ENCODE assay signal across 3 cellular contexts in the genomic region with DNA sequence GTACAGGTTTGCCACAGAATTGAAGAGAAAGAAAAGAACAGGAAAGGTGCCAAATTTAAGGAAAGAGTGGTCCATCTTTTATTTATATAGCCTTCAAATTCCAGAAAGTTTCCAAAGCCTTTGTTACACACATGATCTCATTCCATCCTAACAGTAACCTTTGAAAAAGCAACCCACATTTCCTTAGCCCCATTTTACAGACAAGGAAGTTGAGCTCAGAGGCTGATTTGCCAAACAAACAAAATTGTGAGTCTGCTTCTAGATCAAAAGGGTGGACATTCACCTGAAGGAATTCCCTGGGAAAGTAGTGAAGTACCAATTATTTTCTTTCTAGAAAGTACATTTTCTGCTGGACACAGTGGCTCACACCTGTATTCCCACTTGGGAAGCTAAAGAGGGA.
TF ChIP-seq lines count a peak whose summit lies in the region.

No MANE protein-coding gene starts in this region.

TF ChIP-seq in HepG2, 621 proteins besides CTCF, POLR2A, EP300 and RAD21:
- peak; percentile 67 for TF ChIP-seq ZNF629 (CRISPR knock-in tag; conservative IDR thresholded peaks at IDR 0.05)
- no peak for TF ChIP-seq ZNF878 (CRISPR knock-in tag; IDR thresholded peaks at IDR 0.05)
- TF ChIP-seq ZSCAN22 (CRISPR knock-in tag; IDR thresholded peaks at IDR 0.05) = no peak

TF ChIP-seq in IMR-90, 13 proteins besides CTCF, POLR2A, EP300 and RAD21:
- TF ChIP-seq MXI1 (IDR thresholded peaks at IDR 0.05; ENCODE audit: borderline replicate concordance, low read depth, low read length) (no peak), NFE2L2 (IDR thresholded peaks at IDR 0.05; ENCODE audit: low read depth, low read length) (no peak), BHLHE40 (IDR thresholded peaks at IDR 0.05; ENCODE audit: low read depth, low read length) (no peak), RFX5 (IDR thresholded peaks at IDR 0.05; ENCODE audit: low read depth, low read length) (no peak), CHD1 (IDR thresholded peaks at IDR 0.05; ENCODE audit: low read depth, low read length) (no peak)
- TF ChIP-seq, protein P1, sequence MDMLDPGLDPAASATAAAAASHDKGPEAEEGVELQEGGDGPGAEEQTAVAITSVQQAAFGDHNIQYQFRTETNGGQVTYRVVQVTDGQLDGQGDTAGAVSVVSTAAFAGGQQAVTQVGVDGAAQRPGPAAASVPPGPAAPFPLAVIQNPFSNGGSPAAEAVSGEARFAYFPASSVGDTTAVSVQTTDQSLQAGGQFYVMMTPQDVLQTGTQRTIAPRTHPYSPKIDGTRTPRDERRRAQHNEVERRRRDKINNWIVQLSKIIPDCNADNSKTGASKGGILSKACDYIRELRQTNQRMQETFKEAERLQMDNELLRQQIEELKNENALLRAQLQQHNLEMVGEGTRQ (IDR thresholded peaks at IDR 0.05; ENCODE audit: low read depth, low read length) = no peak
- TF ChIP-seq, protein P2, sequence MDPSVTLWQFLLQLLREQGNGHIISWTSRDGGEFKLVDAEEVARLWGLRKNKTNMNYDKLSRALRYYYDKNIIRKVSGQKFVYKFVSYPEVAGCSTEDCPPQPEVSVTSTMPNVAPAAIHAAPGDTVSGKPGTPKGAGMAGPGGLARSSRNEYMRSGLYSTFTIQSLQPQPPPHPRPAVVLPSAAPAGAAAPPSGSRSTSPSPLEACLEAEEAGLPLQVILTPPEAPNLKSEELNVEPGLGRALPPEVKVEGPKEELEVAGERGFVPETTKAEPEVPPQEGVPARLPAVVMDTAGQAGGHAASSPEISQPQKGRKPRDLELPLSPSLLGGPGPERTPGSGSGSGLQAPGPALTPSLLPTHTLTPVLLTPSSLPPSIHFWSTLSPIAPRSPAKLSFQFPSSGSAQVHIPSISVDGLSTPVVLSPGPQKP (IDR thresholded peaks at IDR 0.05; ENCODE audit: borderline replicate concordance, low read depth, low read length) = no peak

TF ChIP-seq in K562, 482 proteins besides CTCF, POLR2A, EP300 and RAD21:
- TF ChIP-seq, protein P3, sequence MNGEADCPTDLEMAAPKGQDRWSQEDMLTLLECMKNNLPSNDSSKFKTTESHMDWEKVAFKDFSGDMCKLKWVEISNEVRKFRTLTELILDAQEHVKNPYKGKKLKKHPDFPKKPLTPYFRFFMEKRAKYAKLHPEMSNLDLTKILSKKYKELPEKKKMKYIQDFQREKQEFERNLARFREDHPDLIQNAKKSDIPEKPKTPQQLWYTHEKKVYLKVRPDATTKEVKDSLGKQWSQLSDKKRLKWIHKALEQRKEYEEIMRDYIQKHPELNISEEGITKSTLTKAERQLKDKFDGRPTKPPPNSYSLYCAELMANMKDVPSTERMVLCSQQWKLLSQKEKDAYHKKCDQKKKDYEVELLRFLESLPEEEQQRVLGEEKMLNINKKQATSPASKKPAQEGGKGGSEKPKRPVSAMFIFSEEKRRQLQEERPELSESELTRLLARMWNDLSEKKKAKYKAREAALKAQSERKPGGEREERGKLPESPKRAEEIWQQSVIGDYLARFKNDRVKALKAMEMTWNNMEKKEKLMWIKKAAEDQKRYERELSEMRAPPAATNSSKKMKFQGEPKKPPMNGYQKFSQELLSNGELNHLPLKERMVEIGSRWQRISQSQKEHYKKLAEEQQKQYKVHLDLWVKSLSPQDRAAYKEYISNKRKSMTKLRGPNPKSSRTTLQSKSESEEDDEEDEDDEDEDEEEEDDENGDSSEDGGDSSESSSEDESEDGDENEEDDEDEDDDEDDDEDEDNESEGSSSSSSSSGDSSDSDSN (IDR thresholded peaks at IDR 0.05; ENCODE audit: borderline replicate concordance in 1 of 2, low read depth in 2 of 2, low read length in 2 of 2) = no peak
- TF ChIP-seq RBM25 (IDR thresholded peaks at IDR 0.05; ENCODE audit: low read depth, low read length, severe bottlenecking) (peak; percentile 68), TFE3 (CRISPR knock-in tag; IDR thresholded peaks at IDR 0.05) (no peak), ZNF121 (CRISPR knock-in tag; conservative IDR thresholded peaks at IDR 0.05) (no peak), MCM7 (IDR thresholded peaks at IDR 0.05) (no peak), MBD2 (IDR thresholded peaks at IDR 0.05; ENCODE audit: borderline replicate concordance, low read depth) (no peak), BACH1 (tag; IDR thresholded peaks at IDR 0.05) (no peak)
